22 cellular contexts compared by ENCODE assay signal in the genomic region with DNA sequence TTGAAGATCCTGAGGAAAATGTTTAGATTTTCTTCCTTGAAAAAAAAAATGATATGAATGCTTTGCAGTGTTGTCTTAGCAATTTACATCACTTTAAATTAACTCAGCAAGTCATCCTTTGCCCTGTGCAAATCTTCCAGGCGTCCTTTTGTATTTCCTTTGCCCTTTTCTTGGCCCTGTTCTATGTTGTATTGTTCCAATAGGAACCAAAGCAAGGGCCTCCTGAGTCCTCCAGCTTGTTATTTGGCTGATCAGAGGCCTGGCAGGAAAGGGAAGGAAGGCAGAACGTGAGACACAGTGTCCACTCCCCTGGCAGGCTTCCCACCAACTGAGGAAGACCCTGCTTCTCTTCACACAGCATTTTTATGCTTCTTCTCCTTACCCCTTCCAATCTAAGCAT.
A peak's percentile ranks its signal among the peaks of the same experiment; 100 is the strongest.
DNase-seq lines count a peak whose midpoint lies in the region; ATAC-seq, FAIRE-seq and TF ChIP-seq lines count a peak whose summit lies in the region.
"Had no signal": no experiment of that assay in that cellular context is flagged by ENCODE, and none has a peak within 500 bp of the region (broad histone marks: within the 10 kb centered on the region; RNA-seq: fewer than 3 reads in every experiment).

No MANE protein-coding gene starts in this region.

- no peak overlapping the region for H3K4ac ChIP-seq in neuronal stem cell (ENCODE audit: low read length)

- H2AFZ ChIP-seq in OCI-LY3 (ENCODE audit: low read depth, low read length) (peak overlapping the region; percentile 31; the same call in 1 of the 2 replicates), K562 (ENCODE audit: low read depth, low read length) (no peak overlapping the region), neuronal stem cell (ENCODE audit: low read length) (peak overlapping the region; percentile 75)

- H3K27me3 Mint-ChIP-seq in activated T-cell treated with anti-CD3 and anti-CD28 coated beads, Interleukin-2, amount 50 U/mL, for 72 hours (ENCODE audit: low read depth): no peaks in the 10 kb centered on the region
- H3K27me3 Mint-ChIP-seq: CD4-positive, alpha-beta T cell had no signal

- H4K91ac ChIP-seq in neuronal stem cell (ENCODE audit: low read depth, low read length, poor library complexity): no peak overlapping the region

- 0% methylated on average over 2 of the region's 2 CpGs for WGBS in K562 (ENCODE audit: insufficient coverage, low coverage, missing lambda C conversion rate)
- no CpG with 5 or more reads among the region's 2 CpGs for WGBS in neuronal stem cell (ENCODE audit: extremely low coverage in 2 of 2, insufficient read length in 2 of 2, insufficient replicate concordance in 1 of 2), 2 donors

- no peak overlapping the region for H2BK120ac ChIP-seq in neuronal stem cell (ENCODE audit: low read depth, low read length)

- POLR2A ChIA-PET in K562 (lab: Yijun Ruan, JAX): no interaction called here

- H3K27ac Mint-ChIP-seq in activated T-cell treated with anti-CD3 and anti-CD28 coated beads, Interleukin-2, amount 50 U/mL, for 72 hours: no peak overlapping the region
- H3K27ac Mint-ChIP-seq: CD4-positive, alpha-beta T cell had no signal

- no peaks in the 10 kb centered on the region for H3K79me2 ChIP-seq in OCI-LY3 (ENCODE audit: low read length)
- H3K79me2 ChIP-seq in K562 (ENCODE audit: control insufficient read depth, insufficient read depth, low read length): no peaks in the 10 kb centered on the region

- H3K18ac ChIP-seq in neuronal stem cell (ENCODE audit: low read length): no peak overlapping the region

- DNase-seq in K562 (ENCODE audit: extremely low read depth in 1 of 4, low spot score in 3 of 4): no peak
- DNase-seq in left kidney (ENCODE audit: low read depth, low spot score): peak; percentile 25
- no peak for DNase-seq in neuronal stem cell (ENCODE audit: low spot score)
- no peak for DNase-seq in activated T-cell treated with anti-CD3 and anti-CD28 coated beads, Interleukin-2, amount 50 U/mL, for 72 hours
- no peak for DNase-seq in occipital lobe (lab: John Stamatoyannopoulos, UW)
- DNase-seq: Caco-2; CD4-positive, alpha-beta T cell; DND-41; MM.1S; NCI-H1048; NCI-H1436; NCI-H2029; NCI-H345; NCI-H524 treated with DMSO at 0.1 percent for 48 hours; SHP77 treated with DMSO at 0.1 percent for 48 hours had no signal

- H2AK5ac ChIP-seq in neuronal stem cell (ENCODE audit: low read depth, low read length): no peak overlapping the region

- TF ChIP-seq EP300 in K562 (IDR thresholded peaks at IDR 0.05; ENCODE audit: low read length): no peak

- TF ChIP-seq POLR2A in K562 (conservative IDR thresholded peaks at IDR 0.05): no peak

- no peak overlapping the region for H3K4me3 ChIP-seq in OCI-LY3 (ENCODE audit: low read length)
- H3K4me3 ChIP-seq in K562: no peak overlapping the region
- H3K4me3 ChIP-seq in neuronal stem cell (ENCODE audit: low read length in 2 of 2): no peak overlapping the region
- H3K4me3 ChIP-seq: GM12878, HAP-1, SK-N-MC had no signal

- ATAC-seq in K562 (no peak), GM18520 (IDR thresholded peaks at IDR 0.05; ENCODE audit: unreplicated experiment) (no peak), GM19397 (IDR thresholded peaks at IDR 0.05; ENCODE audit: unreplicated experiment) (no peak)
- ATAC-seq in activated T-cell treated with anti-CD3 and anti-CD28 coated beads, Interleukin-2, amount 50 U/mL, for 72 hours (replicated peaks in 1 of 2): no peak
- ATAC-seq: GM12878 had no signal

- H3K4me3 Mint-ChIP-seq in activated T-cell treated with anti-CD3 and anti-CD28 coated beads, Interleukin-2, amount 50 U/mL, for 72 hours: no peak overlapping the region
- H3K4me3 Mint-ChIP-seq: CD4-positive, alpha-beta T cell had no signal

- no peak overlapping the region for H2BK15ac ChIP-seq in neuronal stem cell (ENCODE audit: low read length)

- no peak overlapping the region for H3K27ac ChIP-seq in OCI-LY3 (ENCODE audit: low read length)
- H3K27ac ChIP-seq in K562 (ENCODE audit: extremely low read depth, low read depth, low read length): no peak overlapping the region
- peak overlapping the region; percentile 59 for H3K27ac ChIP-seq in neuronal stem cell (replicated peaks; ENCODE audit: low read length)
- H3K27ac ChIP-seq: RWPE1, SK-N-MC had no signal

- no peak overlapping the region for H2BK5ac ChIP-seq in neuronal stem cell (ENCODE audit: low read length)

- no peak overlapping the region for H4K8ac ChIP-seq in neuronal stem cell (ENCODE audit: low read depth, low read length)

- no peaks in the 10 kb centered on the region for H3K9me3 Mint-ChIP-seq in activated T-cell treated with anti-CD3 and anti-CD28 coated beads, Interleukin-2, amount 50 U/mL, for 72 hours
- H3K9me3 Mint-ChIP-seq: CD4-positive, alpha-beta T cell had no signal

- in situ Hi-C loops in K562 (cut with MboI): no loop called here

- intact Hi-C loops in K562 (cut with micrococcal nuclease): no loop called here

- no peaks in the 10 kb centered on the region for H3K9me1 ChIP-seq in K562 (ENCODE audit: control insufficient read depth, insufficient read depth, low read length)

- FAIRE-seq in K562 (lab: Jason Lieb, UNC): no peak
- FAIRE-seq: GM12878 had no signal

- H2BK12ac ChIP-seq in neuronal stem cell (ENCODE audit: low read length): no peak overlapping the region

- no peaks in the 10 kb centered on the region for H3K4me1 Mint-ChIP-seq in activated T-cell treated with anti-CD3 and anti-CD28 coated beads, Interleukin-2, amount 50 U/mL, for 72 hours (ENCODE audit: low read depth)

- no peaks in the 10 kb centered on the region for H3K79me1 ChIP-seq in neuronal stem cell (ENCODE audit: low read depth, low read length)

- TF ChIP-seq RAD21 in K562 (CRISPR knock-in tag; conservative IDR thresholded peaks at IDR 0.05 in 1 of 2, IDR thresholded peaks at IDR 0.05 in 1 of 2): no peak

- BruUV-seq in K562 (replicated peaks; lab: Mats Ljungman, UMichigan): no TSS peak

- TF ChIP-seq CTCF in OCI-LY3 (IDR thresholded peaks at IDR 0.05; ENCODE audit: low read depth, low read length): no peak
- no peak for TF ChIP-seq CTCF in K562 (IDR thresholded peaks at IDR 0.05 in 2 of 3, conservative IDR thresholded peaks at IDR 0.05 in 1 of 3; ENCODE audit: insufficient read depth in 2 of 3, low read depth in 1 of 3, low read length in 3 of 3)

- H3K9me3 ChIP-seq in OCI-LY3 (ENCODE audit: insufficient read depth, low read length) (no peaks in the 10 kb centered on the region), K562 (replicated peaks; ENCODE audit: control insufficient read depth, insufficient read depth, low read depth, low read length) (no peaks in the 10 kb centered on the region; the same call in 1 of the 2 replicates), neuronal stem cell (replicated peaks in 1 of 2; ENCODE audit: control insufficient read depth in 2 of 2, insufficient read depth in 1 of 2, low read depth in 1 of 2, low read length in 2 of 2) (no peaks in the 10 kb centered on the region)
- H3K9me3 ChIP-seq: Caco-2, HAP-1 had no signal

- no peak overlapping the region for H3K14ac ChIP-seq in neuronal stem cell (ENCODE audit: low read length)

- H3K36me3 ChIP-seq in OCI-LY3 (replicated peaks; ENCODE audit: low read depth, low read length) (no peaks in the 10 kb centered on the region), K562 (ENCODE audit: control insufficient read depth, insufficient read depth, low read length) (no peaks in the 10 kb centered on the region), neuronal stem cell (replicated peaks in 1 of 2; ENCODE audit: control insufficient read depth in 2 of 2, insufficient read depth in 2 of 2, low read length in 2 of 2) (no peaks in the 10 kb centered on the region)
- H3K36me3 ChIP-seq: HAP-1 had no signal

- CTCF ChIA-PET in K562 (lab: Yijun Ruan, JAX; ENCODE audit: low intra/inter-chr PET ratio): no interaction called here

- no peaks in the 10 kb centered on the region for H3K4me1 ChIP-seq in OCI-LY3 (ENCODE audit: low read length)
- no peaks in the 10 kb centered on the region for H3K4me1 ChIP-seq in K562 (replicated peaks in 1 of 2; ENCODE audit: control insufficient read depth in 2 of 2, insufficient read depth in 2 of 2, low read length in 2 of 2)
- H3K4me1 ChIP-seq in neuronal stem cell (ENCODE audit: control insufficient read depth in 2 of 2, insufficient read depth in 1 of 2, low read depth in 1 of 2, low read length in 2 of 2): peaks cover 6 to 9% of the 10 kb centered on the region in 2 donors
- H3K4me1 ChIP-seq: HAP-1 had no signal

- no peaks in the 10 kb centered on the region for H4K20me1 ChIP-seq in OCI-LY3 (ENCODE audit: insufficient read depth, low read length)
- no peaks in the 10 kb centered on the region for H4K20me1 ChIP-seq in K562 (replicated peaks; ENCODE audit: control insufficient read depth, insufficient read depth, low read length)

- no peak overlapping the region for H3K4me2 ChIP-seq in OCI-LY3 (ENCODE audit: low read length)
- H3K4me2 ChIP-seq in K562 (ENCODE audit: insufficient read depth, low read length): no peak overlapping the region
- H3K4me2 ChIP-seq in neuronal stem cell (ENCODE audit: insufficient read depth, low read length, poor library complexity, severe bottlenecking): no peak overlapping the region

- no peak overlapping the region for H3K9ac ChIP-seq in OCI-LY3 (ENCODE audit: low read length)
- no peak overlapping the region for H3K9ac ChIP-seq in K562 (ENCODE audit: insufficient read depth in 1 of 2, low read depth in 2 of 2, low read length in 2 of 2)
- H3K9ac ChIP-seq in neuronal stem cell (ENCODE audit: low read depth, low read length, poor library complexity): no peak overlapping the region

- H3K27me3 ChIP-seq in OCI-LY3 (ENCODE audit: low read depth, low read length) (no peaks in the 10 kb centered on the region), K562 (ENCODE audit: control insufficient read depth in 2 of 2, insufficient read depth in 2 of 2, low read length in 2 of 2) (no peaks in the 10 kb centered on the region), neuronal stem cell (ENCODE audit: control insufficient read depth in 3 of 3, insufficient read depth in 3 of 3, low read depth in 1 of 3, low read length in 3 of 3) (no peaks in the 10 kb centered on the region)

- no peak overlapping the region for H3K23ac ChIP-seq in neuronal stem cell (ENCODE audit: low read depth, low read length, poor library complexity)

- no peaks in the 10 kb centered on the region for H3K36me3 Mint-ChIP-seq in activated T-cell treated with anti-CD3 and anti-CD28 coated beads, Interleukin-2, amount 50 U/mL, for 72 hours (ENCODE audit: insufficient read depth in 2 of 2)

TF ChIP-seq in K562, 482 proteins besides CTCF, POLR2A, EP300 and RAD21 (continues in another document):
- no peak for TF ChIP-seq ILF3 (IDR thresholded peaks at IDR 0.05; ENCODE audit: borderline replicate concordance)
- no peak for TF ChIP-seq SAFB (IDR thresholded peaks at IDR 0.05; ENCODE audit: borderline replicate concordance, low read depth, low read length)
- 0 out of 2 replicates have a peak, but pooled peaks have one; percentile 50 for TF ChIP-seq TGIF2 (CRISPR knock-in tag; IDR thresholded peaks at IDR 0.05)
- TF ChIP-seq GATA2 (CRISPR knock-in tag; IDR thresholded peaks at IDR 0.05): no peak
